In genomic region chr9:135726138-135726853, GRCh38 we compare ENCODE assay signal across 1 cellular context.
TF ChIP-seq lines count a peak whose summit lies in the region.

No MANE protein-coding gene starts in this region.

TF ChIP-seq in HCT116, 20 proteins besides CTCF, POLR2A, EP300 and RAD21 (continued from another document):
- no peak for TF ChIP-seq EZH2 (IDR thresholded peaks at IDR 0.05)
- no peak for TF ChIP-seq EZH2phosphoT487 (IDR thresholded peaks at IDR 0.05; ENCODE audit: borderline replicate concordance)
- TF ChIP-seq SIN3A (IDR thresholded peaks at IDR 0.05; ENCODE audit: low read depth) = no peak
TF ChIP-seq in HCT116: peak in this region for 0.
